Comparison of ENCODE assay signal across 1 cellular context in genomic region chr5:93677344-93678021, GRCh38.
TF ChIP-seq lines count a peak whose summit lies in the region.

No MANE protein-coding gene starts in this region.

TF ChIP-seq in HEK293, 187 proteins besides CTCF, POLR2A, EP300 and RAD21 (continued from another document):
- TF ChIP-seq ZNF19 (tag by site-specific recombination; IDR thresholded peaks at IDR 0.05; ENCODE audit: low read depth): no peak
- TF ChIP-seq ZBTB1 (tag by site-specific recombination; IDR thresholded peaks at IDR 0.05): no peak
- TF ChIP-seq ZNF530 (tag by site-specific recombination; IDR thresholded peaks at IDR 0.05; ENCODE audit: low read depth): no peak
- peak; percentile 92; the same call in 1 of the 2 replicates for TF ChIP-seq BCL11A (tag by site-specific recombination; IDR thresholded peaks at IDR 0.05; ENCODE audit: low read depth)
TF ChIP-seq in HEK293: peak in this region for 77.
